ENCODE assay signal across 15 cellular contexts in genomic region chr20:47926731-47927130, GRCh38.
A peak's percentile ranks its signal among the peaks of the same experiment; 100 is the strongest.
DNase-seq lines count a peak whose midpoint lies in the region; ATAC-seq and TF ChIP-seq lines count a peak whose summit lies in the region.
"Had no signal": no experiment of that assay in that cellular context is flagged by ENCODE, and none has a peak within 500 bp of the region (broad histone marks: within the 10 kb centered on the region; RNA-seq: fewer than 3 reads in every experiment).

No MANE protein-coding gene starts in this region.

- no peak for TF ChIP-seq POLR2A in vagina (IDR thresholded peaks at IDR 0.05)

- peaks cover 61% of the 10 kb centered on the region for H3F3A ChIP-seq in PC-9 (ENCODE audit: insufficient read depth, low read depth)

- H3K79me2 ChIP-seq in PC-9 (ENCODE audit: low read depth) (no peaks in the 10 kb centered on the region), mammary epithelial cell (ENCODE audit: insufficient read depth, low read length) (no peaks in the 10 kb centered on the region), hepatocyte (no peaks in the 10 kb centered on the region)

- intact Hi-C loops in PC-9 (cut with micrococcal nuclease; ENCODE audit: unreplicated experiment) = no loop called here
- intact Hi-C loops in mammary epithelial cell (cut with micrococcal nuclease) = loop anchor here (2.0 to 5.0 kb wide), 2 partner anchors 140 to 211 kb away; no protein-coding TSS in a partner anchor
- intact Hi-C loops in vagina (cut with DNase I) = no loop called here

- in situ Hi-C loops in mammary epithelial cell (cut with MboI; ENCODE audit: low sequenced_read_pairs in 2 of 2) = loop anchor here in 1 of 2 donors (5.0 kb wide), 1 partner anchor 139 kb away; the partner anchor contains the start of gene SULF2

- POLR2A ChIA-PET in PC-9 (lab: Charles Lee; ENCODE audit: unreplicated experiment) = no interaction called here

- H3K27ac ChIP-seq in PC-9 (peak overlapping the region; percentile 96), mammary epithelial cell (ENCODE audit: insufficient read depth, low read depth, low read length) (peak overlapping the region; percentile 99), hepatocyte (peak overlapping the region; percentile 6), vagina (peak overlapping the region; percentile 21)
- H3K27ac ChIP-seq: C4-2B, SJCRH30 had no signal

- dilution Hi-C loops in mammary epithelial cell (cut with HindIII; ENCODE audit: low sequenced_read_pairs) = no loop called here

- H3K9ac ChIP-seq in mammary epithelial cell (ENCODE audit: insufficient read depth, low read length) = peak overlapping the region; percentile 8

- no peaks in the 10 kb centered on the region; the same call in 1 of the 2 replicates for H3K9me2 ChIP-seq in PC-9 (ENCODE audit: insufficient read depth)
- H3K9me2 ChIP-seq in hepatocyte (replicated peaks; ENCODE audit: insufficient read depth) = no peaks in the 10 kb centered on the region

- no peak overlapping the region for H3K4me3 ChIP-seq in PC-9
- H3K4me3 ChIP-seq in mammary epithelial cell (replicated peaks in 1 of 3; ENCODE audit: insufficient read depth in 1 of 3, low read depth in 2 of 3, low read length in 3 of 3) = no peak overlapping the region
- H3K4me3 ChIP-seq in hepatocyte = no peak overlapping the region
- no peak overlapping the region for H3K4me3 ChIP-seq in vagina
- H3K4me3 ChIP-seq: SJCRH30 had no signal

- CTCF ChIA-PET in PC-9 (lab: Charles Lee) = interaction anchor here (1.0 to 1.1 kb wide), 2 partner anchors 58 to 369 kb away, joined by 3 to 4 read pairs; no protein-coding TSS in a partner anchor
- CTCF ChIA-PET in mammary epithelial cell (lab: Charles Lee; ENCODE audit: low non-redundant PET) = no interaction called here

- BruUV-seq in PC-9 (replicated peaks; lab: Mats Ljungman, UMichigan) (no TSS peak), mammary epithelial cell (replicated peaks; lab: Mats Ljungman, UMichigan) (no TSS peak)

- H3K27me3 ChIP-seq in PC-9 (ENCODE audit: insufficient read depth, low read depth) = no peaks in the 10 kb centered on the region
- H3K27me3 ChIP-seq in mammary epithelial cell (ENCODE audit: insufficient read depth, low read length) = no peaks in the 10 kb centered on the region
- no peaks in the 10 kb centered on the region for H3K27me3 ChIP-seq in hepatocyte
- no peaks in the 10 kb centered on the region for H3K27me3 ChIP-seq in vagina
- H3K27me3 ChIP-seq: SJCRH30 had no signal

- ATAC-seq in HG02840 (IDR thresholded peaks at IDR 0.05; ENCODE audit: low FRiP score, unreplicated experiment) (no peak), HG03139 (IDR thresholded peaks at IDR 0.05; ENCODE audit: unreplicated experiment) (no peak), HG02763 (IDR thresholded peaks at IDR 0.05; ENCODE audit: unreplicated experiment) (no peak)

- TF ChIP-seq CTCF in PC-9 (conservative IDR thresholded peaks at IDR 0.05) (no peak), mammary epithelial cell (conservative IDR thresholded peaks at IDR 0.05 in 1 of 2, IDR thresholded peaks at IDR 0.05 in 1 of 2; ENCODE audit: extremely low read depth in 1 of 2, insufficient read depth in 1 of 2, low read depth in 1 of 2, low read length in 2 of 2) (no peak), hepatocyte (IDR thresholded peaks at IDR 0.05; ENCODE audit: poor library complexity) (no peak), vagina (IDR thresholded peaks at IDR 0.05) (no peak)

- H3K36me3 ChIP-seq in PC-9 (ENCODE audit: low read depth) = peaks cover 6% of the 10 kb centered on the region; the same call in 1 of the 2 replicates
- H3K36me3 ChIP-seq in mammary epithelial cell (ENCODE audit: insufficient read depth, low read length) = no peaks in the 10 kb centered on the region
- no peaks in the 10 kb centered on the region for H3K36me3 ChIP-seq in hepatocyte (replicated peaks; ENCODE audit: insufficient read depth, low read depth)
- no peaks in the 10 kb centered on the region for H3K36me3 ChIP-seq in vagina
- H3K36me3 ChIP-seq: SJCRH30 had no signal

- H3K4me2 ChIP-seq in PC-9 = peak overlapping the region; percentile 40
- no peak overlapping the region for H3K4me2 ChIP-seq in mammary epithelial cell (ENCODE audit: insufficient read depth, low read depth, low read length)
- no peak overlapping the region for H3K4me2 ChIP-seq in hepatocyte

- peaks cover 5% of the 10 kb centered on the region for H3K9me3 ChIP-seq in PC-9 (ENCODE audit: insufficient read depth, low read depth)
- H3K9me3 ChIP-seq in mammary epithelial cell (replicated peaks; ENCODE audit: insufficient read depth, low read length) = peaks cover 2% of the 10 kb centered on the region
- H3K9me3 ChIP-seq in hepatocyte (ENCODE audit: low read depth) = no peaks in the 10 kb centered on the region
- H3K9me3 ChIP-seq in vagina = no peaks in the 10 kb centered on the region

- DNase-seq in PC-9 (no peak), mammary epithelial cell (peak; percentile 18), hepatocyte (ENCODE audit: low spot score) (no peak), vagina (ENCODE audit: extremely low spot score in 2 of 2) (no peak)
- DNase-seq: AML-193, DMS79 treated with DMSO at 0.1 percent for 48 hours, NCI-H1694 treated with DMSO at 0.1 percent for 48 hours, NCI-H2227 treated with DMSO at 0.1 percent for 48 hours, NCI-H524, NCI-H82, SJCRH30 had no signal

- H4K20me1 ChIP-seq in PC-9 (ENCODE audit: insufficient read depth) (no peaks in the 10 kb centered on the region), mammary epithelial cell (ENCODE audit: insufficient read depth, low read length) (no peaks in the 10 kb centered on the region), hepatocyte (ENCODE audit: insufficient read depth, poor library complexity, severe bottlenecking) (no peaks in the 10 kb centered on the region)

- H3K4me1 ChIP-seq in PC-9 (replicated peaks; ENCODE audit: insufficient read depth) = peaks cover 84% of the 10 kb centered on the region
- H3K4me1 ChIP-seq in mammary epithelial cell (ENCODE audit: insufficient read depth, low read length) = peaks cover 43% of the 10 kb centered on the region
- H3K4me1 ChIP-seq in hepatocyte (ENCODE audit: insufficient read depth) = peaks cover 11% of the 10 kb centered on the region
- peaks cover 8% of the 10 kb centered on the region for H3K4me1 ChIP-seq in vagina

- no peak overlapping the region for H2AFZ ChIP-seq in PC-9
- H2AFZ ChIP-seq in mammary epithelial cell (ENCODE audit: low read depth, low read length) = no peak overlapping the region
- no peak overlapping the region for H2AFZ ChIP-seq in hepatocyte

- 95% methylated on average over 4 of the region's 4 CpGs for WGBS in mammary epithelial cell (ENCODE audit: low coverage, missing lambda C conversion rate)
- 95% methylated on average over 4 of the region's 4 CpGs for WGBS in hepatocyte (ENCODE audit: low lambda C conversion rate, missing lambda C conversion rate)

Comparison
In these comparisons a context has a peak if more than half of its experiments do, and no peak if none do; other contexts are left out.
1. H3K27ac ChIP-seq: peak in every context shown above with its lines; median percentile 99 in mammary epithelial cell; 96 in PC-9; 21 in vagina; 6 in hepatocyte.